ENCODE assay signal across 8 cellular contexts in genomic region chr19:9323919-9324583, GRCh38. TPM values are rescaled to one million over a fixed set of nuclear protein-coding genes. Genes with fewer than 3 reads are reported as not detected.
DNase-seq lines count a peak whose midpoint lies in the region; FAIRE-seq and TF ChIP-seq lines count a peak whose summit lies in the region.

ZNF559 (plus strand) TSS chr19:9324179; CDS start chr19:9338550, 14,371 bp downstream.

- peak in 1 of 2 experiments; percentile 70; a peak in 2 of 3 replicates for TF ChIP-seq POLR2A in H1 (IDR thresholded peaks at IDR 0.05; ENCODE audit: control extremely low read depth in 1 of 2, low read depth in 2 of 2, low read length in 2 of 2)

- peak within 1 kb of the TSS; percentile 90 for H4K8ac ChIP-seq in H1 (ENCODE audit: extremely low read depth, insufficient read depth, low read length)

- WGBS in H1 (ENCODE audit: extremely low coverage in 1 of 2, insufficient coverage in 1 of 2, insufficient read length in 1 of 2, insufficient replicate concordance in 2 of 2, low coverage in 1 of 2, low lambda C conversion rate in 2 of 2, missing lambda C conversion rate in 1 of 2), 2 experiments: 2% methylated on average over 47 of the region's 48 CpGs; no CpG with 5 or more reads in 1 of the 2 experiments

- no peak within 1 kb of the TSS for H2BK12ac ChIP-seq in H1 (ENCODE audit: low read depth, low read length)

- no TSS peak for BruUV-seq in Caco-2 (replicated peaks; lab: Mats Ljungman, UMichigan)

- intact Hi-C loops in Caco-2 (cut with micrococcal nuclease; ENCODE audit: unreplicated experiment): loop anchor here (5.0 kb wide), 1 partner anchor 468 kb away; no protein-coding TSS in a partner anchor

- no peak within 1 kb of the TSS for H2BK15ac ChIP-seq in H1 (ENCODE audit: low read length)

- no peak for TF ChIP-seq EP300 in H1 (IDR thresholded peaks at IDR 0.05; ENCODE audit: borderline replicate concordance in 1 of 2, low read depth in 2 of 2, low read length in 2 of 2)

- H3K4me1 ChIP-seq in Caco-2: 0 out of 2 replicates have a peak, but pooled peaks cover 3% of the 10 kb centered on the region
- no peaks in the 10 kb centered on the region; a peak in 2 of 7 replicates for H3K4me1 ChIP-seq in H1 (replicated peaks in 1 of 4; ENCODE audit: control insufficient read depth in 3 of 4, insufficient read depth in 4 of 4, low read length in 3 of 4)

- H3K79me2 ChIP-seq in H1 (ENCODE audit: control insufficient read depth in 1 of 2, insufficient read depth in 2 of 2, low read length in 2 of 2): peaks cover 6 to 31% of the 10 kb centered on the region in 2 experiments

- H3K4me3 ChIP-seq in Caco-2 (ENCODE audit: low read depth, low read length): peak within 1 kb of the TSS; percentile 44
- H3K4me3 ChIP-seq in H1 (ENCODE audit: extremely low read depth in 1 of 4, insufficient read depth in 2 of 4, low read depth in 3 of 4, low read length in 4 of 4): peak within 1 kb of the TSS; percentile 71 to 88 (median 75)

- peak within 1 kb of the TSS; percentile 42 to 85 (median 70); a peak in 6 of 7 replicates for H3K9ac ChIP-seq in H1 (replicated peaks in 1 of 4; ENCODE audit: extremely low read depth in 1 of 4, low read depth in 3 of 4, low read length in 3 of 4)

- peaks cover 10% of the 10 kb centered on the region for H3K9me3 Mint-ChIP-seq in Caco-2 (ENCODE audit: unreplicated experiment)

- peaks cover 25% of the 10 kb centered on the region for H3K36me3 Mint-ChIP-seq in Caco-2 (ENCODE audit: insufficient read depth, unreplicated experiment)

- peak within 1 kb of the TSS; percentile 89 for H3K27ac Mint-ChIP-seq in Caco-2 (ENCODE audit: unreplicated experiment)

- POLR2A ChIA-PET in Caco-2 (lab: Charles Lee): no interaction called here
- POLR2A ChIA-PET in H1 (lab: Charles Lee; ENCODE audit: partially characterized antibody): interaction anchor here (0.7 to 1.7 kb wide), 3 partner anchors 15 to 111 kb away, joined by 3 to 5 read pairs (median 4); partner anchors contain the start of genes ZNF266 and ZNF699

- H3K27ac ChIP-seq in H1 (ENCODE audit: low read depth, low read length): peak within 1 kb of the TSS; percentile 42

- peak within 1 kb of the TSS; percentile 67 to 74 for H3K4me2 ChIP-seq in H1 (ENCODE audit: insufficient read depth in 1 of 2, low read depth in 2 of 2, low read length in 2 of 2)

- H2BK120ac ChIP-seq in H1 (replicated peaks; ENCODE audit: low read depth, low read length): no peak within 1 kb of the TSS

- no peak for FAIRE-seq in H1 (lab: Jason Lieb, UNC)

- H4K5ac ChIP-seq in H1 (ENCODE audit: insufficient read length, low read depth, low read length): peak within 1 kb of the TSS; percentile 91

- no peak within 1 kb of the TSS for H3K14ac ChIP-seq in H1 (ENCODE audit: insufficient read length)

- CTCF ChIA-PET in Caco-2 (lab: Charles Lee): no interaction called here
- CTCF ChIA-PET in H1 (lab: Charles Lee; ENCODE audit: partially characterized antibody): interaction anchor here (0.6 kb wide), 1 partner anchor 295 kb away, joined by 3 read pairs; no protein-coding TSS in a partner anchor

- H3K23me2 ChIP-seq in H1 (ENCODE audit: low read depth, low read length): no peaks in the 10 kb centered on the region

- H3K9me3 ChIP-seq in Caco-2: peaks cover 19% of the 10 kb centered on the region
- peaks cover 15 to 29% of the 10 kb centered on the region in 2 experiments; a peak in 3 of 4 replicates for H3K9me3 ChIP-seq in H1 (ENCODE audit: insufficient read depth in 2 of 2, low read depth in 1 of 2, low read length in 1 of 2)

- H3K4me3 Mint-ChIP-seq in Caco-2 (ENCODE audit: unreplicated experiment): peak within 1 kb of the TSS; percentile 80

- no peaks in the 10 kb centered on the region for H4K20me1 ChIP-seq in H1 (replicated peaks in 1 of 2; ENCODE audit: control insufficient read depth in 1 of 2, insufficient read depth in 2 of 2, low read length in 2 of 2)

- H3K36me3 ChIP-seq in Caco-2 (ENCODE audit: control insufficient read depth, insufficient read depth, low read length): no peaks in the 10 kb centered on the region
- peaks cover 0 to 13% (median 6%) of the 10 kb centered on the region in 4 experiments; a peak in 4 of 8 replicates for H3K36me3 ChIP-seq in H1 (ENCODE audit: control insufficient read depth in 2 of 4, insufficient read depth in 4 of 4, low read length in 3 of 4)

- H3K27me3 Mint-ChIP-seq in Caco-2 (ENCODE audit: insufficient read depth, unreplicated experiment): no peaks in the 10 kb centered on the region

- H2AK5ac ChIP-seq in H1 (ENCODE audit: low read depth, low read length): no peak within 1 kb of the TSS

- H3K79me1 ChIP-seq in H1 (ENCODE audit: low read depth, low read length): peaks cover 3% of the 10 kb centered on the region; the same call in 1 of the 2 replicates

- DNase-seq in Caco-2 (peak; percentile 88 to 91), GM20000 (ENCODE audit: low spot score) (peak; percentile 94), HT-29 (ENCODE audit: low spot score) (peak; percentile 72), H1 (ENCODE audit: low read depth in 1 of 2, low spot score in 2 of 2) (peak; percentile 88 to 98), mesenteric fat pad (ENCODE audit: low spot score) (peak; percentile 97)
- peak; percentile 87 for DNase-seq in NK-92 treated with Interleukin-12 subunit alpha and Interleukin-12 subunit beta, amount 100 ng/mL, for 24 hours (lab: John Stamatoyannopoulos, UW)
- peak; percentile 92 to 95 for DNase-seq in activated CD8-positive, alpha-beta memory T cell treated with anti-CD3 and anti-CD28 coated beads for 4 hours (ENCODE audit: low read depth in 2 of 2)
- peak; percentile 92 for DNase-seq in stimulated activated CD8-positive, alpha-beta memory T cell treated with anti-CD3 and anti-CD28 coated beads, Interleukin-15, amount 100 ng/mL, for 1 hour (ENCODE audit: low read depth)

- no peaks in the 10 kb centered on the region for H3K4me1 Mint-ChIP-seq in Caco-2 (ENCODE audit: low read depth, unreplicated experiment)

- H2AFZ ChIP-seq in H1 (ENCODE audit: low read length): peak within 1 kb of the TSS; percentile 77

- H3K27me3 ChIP-seq in Caco-2 (replicated peaks; ENCODE audit: control insufficient read depth, insufficient read depth, low read length): no peaks in the 10 kb centered on the region
- no peaks in the 10 kb centered on the region for H3K27me3 ChIP-seq in H1 (replicated peaks in 1 of 4; ENCODE audit: control insufficient read depth in 3 of 4, extremely low read depth in 1 of 4, insufficient read depth in 3 of 4, low read length in 3 of 4)

- peak within 1 kb of the TSS; percentile 56 for H4K91ac ChIP-seq in H1 (replicated peaks; ENCODE audit: insufficient read length, low read length)

- H2BK5ac ChIP-seq in H1 (ENCODE audit: low read depth, low read length): peak within 1 kb of the TSS; percentile 91

- TF ChIP-seq CTCF in Caco-2 (IDR thresholded peaks at IDR 0.05; ENCODE audit: insufficient read depth in 1 of 2, low read depth in 1 of 2, low read length in 1 of 2, severe bottlenecking in 1 of 2, unreplicated experiment in 1 of 2) (peak in 1 of 2 experiments; percentile 28), GM20000 (IDR thresholded peaks at IDR 0.05; ENCODE audit: extremely low read depth, missing control alignments) (no peak), H1 (IDR thresholded peaks at IDR 0.05; ENCODE audit: control extremely low read depth in 1 of 3, insufficient read depth in 1 of 3, low read depth in 1 of 3, low read length in 3 of 3) (peak; percentile 23 to 28 (median 23); a peak in 3 of 4 replicates)

- no peak within 1 kb of the TSS for H2BK20ac ChIP-seq in H1 (ENCODE audit: low read length)

- peak within 1 kb of the TSS; percentile 82 for H3K56ac ChIP-seq in H1 (replicated peaks; ENCODE audit: insufficient read length, low read depth, low read length)

- TF ChIP-seq RAD21 in H1 (IDR thresholded peaks at IDR 0.05 in 1 of 2, conservative IDR thresholded peaks at IDR 0.05 in 1 of 2; ENCODE audit: low read depth in 2 of 2, low read length in 2 of 2): no peak

- peak within 1 kb of the TSS; percentile 27; the same call in 1 of the 2 replicates for H3K18ac ChIP-seq in H1 (ENCODE audit: extremely low read depth, low read length)

- no peak within 1 kb of the TSS for H3K23ac ChIP-seq in H1 (ENCODE audit: insufficient read length)

- H3K4ac ChIP-seq in H1 (replicated peaks; ENCODE audit: insufficient read length, low read depth, low read length): no peak within 1 kb of the TSS

TF ChIP-seq in H1, 55 proteins besides CTCF, POLR2A, EP300 and RAD21 (continues in another document):
- TF ChIP-seq JUN (IDR thresholded peaks at IDR 0.05; ENCODE audit: low read depth, low read length) (no peak), TAF1 (IDR thresholded peaks at IDR 0.05; ENCODE audit: low read depth, low read length) (peak; percentile 73), KDM5A (IDR thresholded peaks at IDR 0.05; ENCODE audit: low read length) (peak; percentile 33; the same call in 1 of the 2 replicates), MAFK (IDR thresholded peaks at IDR 0.05; ENCODE audit: low read depth, low read length) (no peak), SRF (IDR thresholded peaks at IDR 0.05; ENCODE audit: low read depth, low read length) (no peak), SP4 (IDR thresholded peaks at IDR 0.05; ENCODE audit: low read length) (no peak), TAF7 (optimal IDR thresholded peaks at IDR 0.05; ENCODE audit: borderline replicate concordance, low read depth, low read length) (no peak), ATF3 (IDR thresholded peaks at IDR 0.05; ENCODE audit: insufficient read depth, low read depth, low read length) (no peak), TBP (IDR thresholded peaks at IDR 0.05; ENCODE audit: low read depth, low read length) (peak; percentile 78), HDAC2 (IDR thresholded peaks at IDR 0.05; ENCODE audit: borderline replicate concordance in 1 of 2, low read depth in 2 of 2, low read length in 2 of 2) (no peak), CTBP2 (IDR thresholded peaks at IDR 0.05; ENCODE audit: borderline replicate concordance, insufficient read depth, insufficient read length, low read length) (no peak)

RNA-seq across cellular contexts. Expression of gene ZNF559, which starts in this region (rescaled TPM):
- total RNA-seq in Caco-2 (2022) (5.4 and 5.5 TPM in 2 replicates), mesenteric fat pad (9.7 TPM)
- 0.74 and 1.1 TPM in 2 replicates for total RNA-seq in HT-29 (2014; rRNA removed; shearing (Covaris generic))
- 17.6 and 19.0 TPM in 2 replicates for total RNA-seq in H1 (2021; fragmentation: NEBNext Ultra II Directional; extraction: Animal tissue kit (Norgen Biotek cat#: 25700))
- polyA plus RNA-seq in H1 (2011; rRNA removed): 3.2 and 10.2 TPM in 2 replicates
- 12.0 TPM for polyA plus RNA-seq in H1 (2011; cell fraction: cytosol; rRNA removed)
- 11.3 TPM for polyA plus RNA-seq in H1 (2011; cell fraction: nucleus; rRNA removed)
- 14.3 to 33.9 TPM (median 16.8 TPM) in 4 replicates for polyA plus RNA-seq in H1 (2012, experiment 1 of 2)
- 1.8 TPM for polyA plus RNA-seq in H1 (2012, experiment 2 of 2)
- 14.3 TPM for polyA plus RNA-seq in H1 (2013, experiment 1 of 2)
- polyA plus RNA-seq in H1 (2013, experiment 2 of 2): 13.1 TPM
- 21.4 and 22.6 TPM in 2 replicates for polyA minus RNA-seq in H1 (2011; rRNA and poly(A)+ RNA removed)
- 14.2 TPM for polyA minus RNA-seq in H1 (2011; cell fraction: cytosol; rRNA and poly(A)+ RNA removed)
- polyA minus RNA-seq in H1 (2011; cell fraction: nucleus; rRNA and poly(A)+ RNA removed): 27.4 TPM

Comparison
In these comparisons a context has a peak if more than half of its experiments do, and no peak if none do; other contexts are left out.
1. Peak in every context shown above with its lines: DNase-seq, H3K4me3 ChIP-seq and H3K27ac ChIP-seq.